Comparison of ENCODE assay signal across 17 cellular contexts in the genomic region with DNA sequence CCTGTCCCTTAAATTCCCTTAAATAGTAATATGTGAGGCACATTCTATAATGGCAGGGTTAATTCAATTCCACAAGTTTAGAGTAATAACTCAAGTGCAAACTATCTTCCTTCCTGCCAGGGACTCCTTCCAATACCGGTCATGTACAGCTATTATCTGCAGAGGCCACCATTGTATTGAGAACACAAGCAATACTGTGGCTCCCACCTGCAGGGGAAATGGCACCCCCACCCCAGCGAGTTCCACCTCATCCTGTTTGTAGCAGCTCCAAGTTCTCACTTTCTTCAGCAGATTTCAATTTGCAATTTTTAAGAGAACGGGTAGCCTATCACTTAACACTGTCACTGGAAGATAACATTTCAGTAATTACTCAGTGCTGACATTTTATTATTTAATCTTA.
A peak's percentile ranks its signal among the peaks of the same experiment; 100 is the strongest.
DNase-seq lines count a peak whose midpoint lies in the region; ATAC-seq and TF ChIP-seq lines count a peak whose summit lies in the region.
"Had no signal": no experiment of that assay in that cellular context is flagged by ENCODE, and none has a peak within 500 bp of the region (broad histone marks: within the 10 kb centered on the region; RNA-seq: fewer than 3 reads in every experiment).

No MANE protein-coding gene starts in this region.

- ATAC-seq in SK-N-SH treated with all-trans-retinoic acid at 6 μM for 48 hours (peak; percentile 47), GM18873 (IDR thresholded peaks at IDR 0.05; ENCODE audit: low FRiP score, unreplicated experiment) (no peak)
- ATAC-seq in stimulated activated memory B cell treated with anti-CD40 and anti-IgM and Interleukin-4, amounts not matched to agents 10 μg/mL and 1 μg/mL and 100 μg/mL, for 72 hours = no peak
- ATAC-seq: HCT116, HepG2 had no signal

- DNase-seq in SK-N-SH (no peak), coronary artery (ENCODE audit: low spot score) (no peak), tibial artery (no peak), esophagus muscularis mucosa (ENCODE audit: extremely low spot score) (no peak)
- DNase-seq: 8988T; ACHN; CD4-positive, CD25-positive, alpha-beta regulatory T cell; DMS53; GF-D8; GM23248 had no signal

- H3K4me1 ChIP-seq in SK-N-SH (ENCODE audit: control insufficient read depth in 1 of 2, insufficient read depth in 2 of 2, low read depth in 1 of 2, low read length in 1 of 2) (peaks cover 0 to 11% of the 10 kb centered on the region in 2 experiments; a peak in 2 of 4 replicates), tibial artery (peaks cover 0 to 37% (median 19%) of the 10 kb centered on the region in 4 donors), esophagus muscularis mucosa (peaks cover 6 to 36% (median 20%) of the 10 kb centered on the region in 4 donors)

- intact Hi-C loops in tibial artery (cut with DNase I; ENCODE audit: low total_unique reads) = no loop called here
- intact Hi-C loops in esophagus muscularis mucosa (cut with DNase I) = no loop called here

- 78% methylated on average over 3 of the region's 3 CpGs for WGBS in SK-N-SH (ENCODE audit: low lambda C conversion rate)
- 69% methylated on average over 3 of the region's 3 CpGs for WGBS in esophagus muscularis mucosa

- TF ChIP-seq CTCF in SK-N-SH (IDR thresholded peaks at IDR 0.05) (no peak), coronary artery (IDR thresholded peaks at IDR 0.05) (no peak), neural cell (IDR thresholded peaks at IDR 0.05; ENCODE audit: poor library complexity, severe bottlenecking) (no peak), tibial artery (IDR thresholded peaks at IDR 0.05) (no peak), esophagus muscularis mucosa (IDR thresholded peaks at IDR 0.05) (no peak)

- peaks cover 15% of the 10 kb centered on the region for H3K27me3 Mint-ChIP-seq in stimulated activated memory B cell treated with anti-CD40 and anti-IgM and Interleukin-4, amounts not matched to agents 10 μg/mL and 1 μg/mL and 100 μg/mL, for 72 hours
- H3K27me3 Mint-ChIP-seq: CD4-positive, CD25-positive, alpha-beta regulatory T cell had no signal

- H3K9me3 ChIP-seq in SK-N-SH = no peaks in the 10 kb centered on the region
- H3K9me3 ChIP-seq in neural cell (ENCODE audit: low read length) = no peaks in the 10 kb centered on the region
- H3K9me3 ChIP-seq in tibial artery = no peaks in the 10 kb centered on the region
- no peaks in the 10 kb centered on the region for H3K9me3 ChIP-seq in esophagus muscularis mucosa
- H3K9me3 ChIP-seq: BLaER1 treated with 17β-estradiol and CSF1 and Interleukin-3, amounts not matched to agents 10 nM and 100 nM had no signal

- H3K79me2 ChIP-seq in SK-N-SH (ENCODE audit: insufficient read depth) (no peaks in the 10 kb centered on the region), neural cell (replicated peaks; ENCODE audit: insufficient read depth, low read length) (no peaks in the 10 kb centered on the region)

- TF ChIP-seq POLR2A in esophagus muscularis mucosa (IDR thresholded peaks at IDR 0.05; ENCODE audit: low read depth) = no peak

- CTCF ChIA-PET in SK-N-SH (lab: Yijun Ruan, JAX) = interaction anchor here (0.8 to 1.7 kb wide), 4 partner anchors 10 to 144 kb away, joined by 3 to 6 read pairs (median 4); no protein-coding TSS in a partner anchor

- no peaks in the 10 kb centered on the region for H3K4me1 Mint-ChIP-seq in stimulated activated memory B cell treated with anti-CD40 and anti-IgM and Interleukin-4, amounts not matched to agents 10 μg/mL and 1 μg/mL and 100 μg/mL, for 72 hours
- H3K4me1 Mint-ChIP-seq: CD4-positive, CD25-positive, alpha-beta regulatory T cell had no signal

- H3F3A ChIP-seq in SK-N-SH (replicated peaks; ENCODE audit: insufficient read depth) (peaks cover 7% of the 10 kb centered on the region), neural cell (ENCODE audit: insufficient read depth, low read length, poor library complexity, severe bottlenecking) (peaks cover 5% of the 10 kb centered on the region)

- H3K9me3 Mint-ChIP-seq in stimulated activated memory B cell treated with anti-CD40 and anti-IgM and Interleukin-4, amounts not matched to agents 10 μg/mL and 1 μg/mL and 100 μg/mL, for 72 hours = no peaks in the 10 kb centered on the region

- H3K9ac ChIP-seq in SK-N-SH = no peak overlapping the region
- H3K9ac ChIP-seq in neural cell (ENCODE audit: low read length) = no peak overlapping the region
- H3K9ac ChIP-seq: BLaER1 treated with 17β-estradiol and CSF1 and Interleukin-3, amounts not matched to agents 10 nM and 100 nM; GM23248 had no signal

- H3K9me2 ChIP-seq in SK-N-SH (no peaks in the 10 kb centered on the region), neural cell (ENCODE audit: insufficient read depth, low read length) (no peaks in the 10 kb centered on the region)

- H3K4me3 ChIP-seq in SK-N-SH (ENCODE audit: low read depth in 2 of 2, low read length in 1 of 2) (no peak overlapping the region), coronary artery (no peak overlapping the region), neural cell (ENCODE audit: low read length) (peak overlapping the region; percentile 13), tibial artery (no peak overlapping the region), esophagus muscularis mucosa (no peak overlapping the region)
- H3K4me3 ChIP-seq: BLaER1 treated with 17β-estradiol and CSF1 and Interleukin-3, amounts not matched to agents 10 nM and 100 nM; GM23248 had no signal

- TF ChIP-seq RAD21 in SK-N-SH (IDR thresholded peaks at IDR 0.05; ENCODE audit: low read length) (no peak), neural cell (conservative IDR thresholded peaks at IDR 0.05) (no peak)

- H3K36me3 Mint-ChIP-seq in stimulated activated memory B cell treated with anti-CD40 and anti-IgM and Interleukin-4, amounts not matched to agents 10 μg/mL and 1 μg/mL and 100 μg/mL, for 72 hours = no peaks in the 10 kb centered on the region
- H3K36me3 Mint-ChIP-seq: CD4-positive, CD25-positive, alpha-beta regulatory T cell had no signal

- no peak for TF ChIP-seq EP300 in SK-N-SH (IDR thresholded peaks at IDR 0.05; ENCODE audit: borderline replicate concordance in 1 of 2, low read depth in 1 of 2, low read length in 1 of 2)
- no peak for TF ChIP-seq EP300 in neural cell (conservative IDR thresholded peaks at IDR 0.05; ENCODE audit: poor library complexity, severe bottlenecking)
- no peak for TF ChIP-seq EP300 in esophagus muscularis mucosa (IDR thresholded peaks at IDR 0.05)

- no peaks in the 10 kb centered on the region for H4K20me1 ChIP-seq in SK-N-SH (ENCODE audit: insufficient read depth)
- H4K20me1 ChIP-seq in neural cell (ENCODE audit: insufficient read depth) = no peaks in the 10 kb centered on the region
- H4K20me1 ChIP-seq: BLaER1 treated with 17β-estradiol and CSF1 and Interleukin-3, amounts not matched to agents 10 nM and 100 nM had no signal

- no peak overlapping the region for H3K27ac Mint-ChIP-seq in stimulated activated memory B cell treated with anti-CD40 and anti-IgM and Interleukin-4, amounts not matched to agents 10 μg/mL and 1 μg/mL and 100 μg/mL, for 72 hours
- H3K27ac Mint-ChIP-seq: CD4-positive, CD25-positive, alpha-beta regulatory T cell had no signal

- H3K4me3 Mint-ChIP-seq in stimulated activated memory B cell treated with anti-CD40 and anti-IgM and Interleukin-4, amounts not matched to agents 10 μg/mL and 1 μg/mL and 100 μg/mL, for 72 hours = no peak overlapping the region
- H3K4me3 Mint-ChIP-seq: CD4-positive, CD25-positive, alpha-beta regulatory T cell had no signal

- H3K27me3 ChIP-seq in SK-N-SH (ENCODE audit: insufficient read depth) = no peaks in the 10 kb centered on the region
- H3K27me3 ChIP-seq in neural cell (ENCODE audit: insufficient read depth, low read depth, low read length) = no peaks in the 10 kb centered on the region
- H3K27me3 ChIP-seq in tibial artery = no peaks in the 10 kb centered on the region
- no peaks in the 10 kb centered on the region for H3K27me3 ChIP-seq in esophagus muscularis mucosa
- H3K27me3 ChIP-seq: BLaER1 treated with 17β-estradiol and CSF1 and Interleukin-3, amounts not matched to agents 10 nM and 100 nM had no signal

- no peak overlapping the region for H3K4me2 ChIP-seq in SK-N-SH
- H3K4me2 ChIP-seq in neural cell (ENCODE audit: low read length) = peak overlapping the region; percentile 1

- POLR2A ChIA-PET in SK-N-SH (lab: Yijun Ruan, JAX) = no interaction called here

- H3K36me3 ChIP-seq in SK-N-SH (replicated peaks in 1 of 2; ENCODE audit: control insufficient read depth in 1 of 2, insufficient read depth in 2 of 2, low read length in 1 of 2) (no peaks in the 10 kb centered on the region), neural cell (ENCODE audit: insufficient read depth, low read length) (no peaks in the 10 kb centered on the region), tibial artery (no peaks in the 10 kb centered on the region), esophagus muscularis mucosa (no peaks in the 10 kb centered on the region)

- no peak overlapping the region for H2AFZ ChIP-seq in SK-N-SH (ENCODE audit: low read depth)
- no peak overlapping the region for H2AFZ ChIP-seq in neural cell (ENCODE audit: low read depth, low read length)
- H2AFZ ChIP-seq: GM23248 had no signal

- H3K27ac ChIP-seq in SK-N-SH (ENCODE audit: low read depth in 2 of 2, low read length in 1 of 2) = no peak overlapping the region
- H3K27ac ChIP-seq in coronary artery = peak overlapping the region; percentile 91
- H3K27ac ChIP-seq in neural cell (ENCODE audit: low read length) = peak overlapping the region; percentile 45
- H3K27ac ChIP-seq in tibial artery = peak overlapping the region; percentile 81 to 89
- H3K27ac ChIP-seq in esophagus muscularis mucosa (replicated peaks in 1 of 4) = peak overlapping the region in 1 of 4 donors; percentile 76
- H3K27ac ChIP-seq: BLaER1 treated with 17β-estradiol and CSF1 and Interleukin-3, amounts not matched to agents 10 nM and 100 nM; GM23248 had no signal

TF ChIP-seq in SK-N-SH treated with all-trans-retinoic acid at 6 μM for 48 hours, 23 proteins besides CTCF, POLR2A, EP300 and RAD21:
- TF ChIP-seq ZFP30 (CRISPR knock-in tag; IDR thresholded peaks at IDR 0.05) = no peak

TF ChIP-seq in SK-N-SH, 30 proteins besides CTCF, POLR2A, EP300 and RAD21 (continues in another document):
- TF ChIP-seq SMC3 (IDR thresholded peaks at IDR 0.05; ENCODE audit: low read depth, low read length) = no peak

TF ChIP-seq in neural cell, 6 proteins besides CTCF, POLR2A, EP300 and RAD21 (continues in another document):
- no peak for TF ChIP-seq POLR2AphosphoS5 (IDR thresholded peaks at IDR 0.05)

Comparison
In these comparisons a context has a peak if more than half of its experiments do, and no peak if none do; other contexts are left out.
1. H3K27ac ChIP-seq: peak in coronary artery (2 of 2), neural cell (single experiment) and tibial artery (2 of 2); none in SK-N-SH (0 of 2).